ENCODE assay signal across 1 cellular context in genomic region chr16:14374451-14375131, GRCh38.
TF ChIP-seq lines count a peak whose summit lies in the region.

No MANE protein-coding gene starts in this region.

TF ChIP-seq in IMR-90, 13 proteins besides CTCF, POLR2A, EP300 and RAD21 (continued from another document):
- TF ChIP-seq ELK1 (IDR thresholded peaks at IDR 0.05; ENCODE audit: borderline replicate concordance, low read depth, low read length) (no peak), FOS (IDR thresholded peaks at IDR 0.05; ENCODE audit: low read depth, low read length) (no peak)
TF ChIP-seq in IMR-90: peak in this region for 0.
